24 cellular contexts compared by ENCODE assay signal in the genomic region with DNA sequence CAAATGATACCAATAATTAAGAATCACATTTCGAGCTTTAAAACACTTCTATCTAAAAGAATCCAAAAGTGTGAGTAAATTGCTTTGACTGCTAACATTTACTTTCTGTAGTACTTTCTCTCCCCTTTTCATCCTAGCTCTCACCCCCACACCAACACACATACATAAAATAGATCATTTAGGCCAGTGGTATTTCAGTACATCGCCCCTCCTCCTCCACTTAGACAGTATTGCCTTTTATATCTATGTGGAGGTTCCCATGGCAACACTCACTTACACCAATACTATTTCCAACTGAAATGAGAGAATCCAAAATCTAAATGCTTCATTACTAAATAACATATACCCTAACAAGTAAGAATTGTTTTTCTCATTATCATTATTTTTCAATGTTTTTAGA. TPM values are rescaled to one million over a fixed set of nuclear protein-coding genes. Genes with fewer than 3 reads are reported as not detected.
DNase-seq lines count a peak whose midpoint lies in the region; ATAC-seq, FAIRE-seq and TF ChIP-seq lines count a peak whose summit lies in the region.
"Had no signal": no experiment of that assay in that cellular context is flagged by ENCODE, and none has a peak within 500 bp of the region (broad histone marks: within the 10 kb centered on the region; RNA-seq: fewer than 3 reads in every experiment).

No MANE protein-coding gene starts in this region.

- FAIRE-seq in A549 (lab: Jason Lieb, UNC) = no peak
- FAIRE-seq: keratinocyte had no signal

- CTCF ChIA-PET in A549 (lab: Yijun Ruan, JAX) = interaction anchor here (0.6 to 3.8 kb wide), 7 partner anchors 66 to 490 kb away, joined by 3 to 25 read pairs (median 4); partner anchors contain the start of gene HOXA13
- CTCF ChIA-PET in activated CD4-positive, alpha-beta memory T cell treated with anti-CD3 and anti-CD28 coated beads for 36 hours (lab: Charles Lee) = interaction anchor here (1.7 kb wide), 1 partner anchor 408 kb away, joined by 7 read pairs; no protein-coding TSS in a partner anchor

- H3K27ac Mint-ChIP-seq in activated CD4-positive, alpha-beta memory T cell treated with anti-CD3 and anti-CD28 coated beads for 36 hours = no peak overlapping the region
- H3K27ac Mint-ChIP-seq: activated naive CD4-positive, alpha-beta T cell treated with anti-CD3 and anti-CD28 coated beads, Interleukin-2, amount 50 U/mL, for 24 hours; activated T-helper 1 cell treated with anti-CD3 and anti-CD28 coated beads, Interleukin-12 subunit alpha, Interleukin-12 subunit beta, Interleukin-2, Interleukin-4 antibody, amounts not matched to agents 30 ng/mL and 10 ng/mL and 1 ng/mL, durations not matched to agents 14 hours and 24 hours and 36 hours; dendritic cell treated with granulocyte-macrophage colony-stimulating factor and Interleukin-4, amounts not matched to agents 40 ng/mL and 50 ng/mL, for 4 days; natural killer cell; T-helper 1 cell treated with Interleukin-12 subunit alpha and Interleukin-12 subunit beta and Interleukin-4 antibody, amounts not matched to agents 30 μg/mL and 1 μg/mL, for 36 hours had no signal

- no peaks in the 10 kb centered on the region for H3K27me3 ChIP-seq in HAP-1 (ENCODE audit: low read depth)
- H3K27me3 ChIP-seq: sigmoid colon, SJSA1, thyroid gland had no signal

- H3K27ac ChIP-seq in A549 = no peak overlapping the region
- H3K27ac ChIP-seq: GM23248, sigmoid colon, SJSA1, thyroid gland had no signal

- in situ Hi-C loops in HAP-1 (cut with MboI; ENCODE audit: low sequenced_read_pairs) = no loop called here

- ATAC-seq in A549 (no peak), GM19328 (IDR thresholded peaks at IDR 0.05; ENCODE audit: unreplicated experiment) (no peak), sciatic nerve (no peak)
- ATAC-seq: natural killer cell; stimulated activated naive CD8-positive, alpha-beta T cell treated with anti-CD3 and anti-CD28 coated beads, Interleukin-15, Interleukin-2, amounts not matched to agents 100 U/mL and 50 U/mL, for 24 hours had no signal

- H3K9me3 Mint-ChIP-seq in activated CD4-positive, alpha-beta memory T cell treated with anti-CD3 and anti-CD28 coated beads for 36 hours = no peaks in the 10 kb centered on the region
- H3K9me3 Mint-ChIP-seq: activated naive CD4-positive, alpha-beta T cell treated with anti-CD3 and anti-CD28 coated beads, Interleukin-2, amount 50 U/mL, for 24 hours; activated T-helper 1 cell treated with anti-CD3 and anti-CD28 coated beads, Interleukin-12 subunit alpha, Interleukin-12 subunit beta, Interleukin-2, Interleukin-4 antibody, amounts not matched to agents 30 ng/mL and 10 ng/mL and 1 ng/mL, durations not matched to agents 14 hours and 24 hours and 36 hours; dendritic cell treated with granulocyte-macrophage colony-stimulating factor and Interleukin-4, amounts not matched to agents 40 ng/mL and 50 ng/mL, for 4 days; natural killer cell; T-helper 1 cell treated with Interleukin-12 subunit alpha and Interleukin-12 subunit beta and Interleukin-4 antibody, amounts not matched to agents 30 μg/mL and 1 μg/mL, for 36 hours had no signal

- H3K36me3 Mint-ChIP-seq in activated CD4-positive, alpha-beta memory T cell treated with anti-CD3 and anti-CD28 coated beads for 36 hours = peaks cover 2% of the 10 kb centered on the region
- H3K36me3 Mint-ChIP-seq: natural killer cell had no signal

- no peaks in the 10 kb centered on the region for H3K27me3 Mint-ChIP-seq in activated CD4-positive, alpha-beta memory T cell treated with anti-CD3 and anti-CD28 coated beads for 36 hours
- H3K27me3 Mint-ChIP-seq: activated naive CD4-positive, alpha-beta T cell treated with anti-CD3 and anti-CD28 coated beads, Interleukin-2, amount 50 U/mL, for 24 hours; dendritic cell treated with granulocyte-macrophage colony-stimulating factor and Interleukin-4, amounts not matched to agents 40 ng/mL and 50 ng/mL, for 4 days had no signal

- no peak overlapping the region for H3K4me3 ChIP-seq in A549
- H3K4me3 ChIP-seq in HAP-1 = no peak overlapping the region
- H3K4me3 ChIP-seq: GM23248, sigmoid colon, SJSA1, thyroid gland had no signal

- no peak for TF ChIP-seq CTCF in A549 (IDR thresholded peaks at IDR 0.05)

- TF ChIP-seq POLR2A in A549 (IDR thresholded peaks at IDR 0.05; ENCODE audit: low read length) = no peak

- no peaks in the 10 kb centered on the region; the same call in 1 of the 2 replicates for H3K36me3 ChIP-seq in HAP-1 (replicated peaks)
- H3K36me3 ChIP-seq: sigmoid colon, SJSA1, thyroid gland had no signal

- POLR2A ChIA-PET in A549 (lab: Yijun Ruan, JAX) = no interaction called here
- POLR2A ChIA-PET in activated CD4-positive, alpha-beta memory T cell treated with anti-CD3 and anti-CD28 coated beads for 36 hours (lab: Charles Lee) = no interaction called here

- TF ChIP-seq RAD21 in A549 (conservative IDR thresholded peaks at IDR 0.05 in 1 of 2, IDR thresholded peaks at IDR 0.05 in 1 of 2) = no peak

- intact Hi-C loops in activated CD4-positive, alpha-beta memory T cell treated with anti-CD3 and anti-CD28 coated beads for 36 hours (cut with micrococcal nuclease) = no loop called here
- intact Hi-C loops in sciatic nerve (cut with DNase I) = loop anchor here (5.0 kb wide), 1 partner anchor 378 kb away; no protein-coding TSS in a partner anchor

- H3K4me1 ChIP-seq in A549 (peaks cover 61% of the 10 kb centered on the region), HAP-1 (peaks cover 36% of the 10 kb centered on the region)

- no peak overlapping the region for H3K4me3 Mint-ChIP-seq in activated CD4-positive, alpha-beta memory T cell treated with anti-CD3 and anti-CD28 coated beads for 36 hours
- H3K4me3 Mint-ChIP-seq: activated naive CD4-positive, alpha-beta T cell treated with anti-CD3 and anti-CD28 coated beads, Interleukin-2, amount 50 U/mL, for 24 hours; activated T-helper 1 cell treated with anti-CD3 and anti-CD28 coated beads, Interleukin-12 subunit alpha, Interleukin-12 subunit beta, Interleukin-2, Interleukin-4 antibody, amounts not matched to agents 30 ng/mL and 10 ng/mL and 1 ng/mL, durations not matched to agents 14 hours and 24 hours and 36 hours; dendritic cell treated with granulocyte-macrophage colony-stimulating factor and Interleukin-4, amounts not matched to agents 40 ng/mL and 50 ng/mL, for 4 days; natural killer cell; T-helper 1 cell treated with Interleukin-12 subunit alpha and Interleukin-12 subunit beta and Interleukin-4 antibody, amounts not matched to agents 30 μg/mL and 1 μg/mL, for 36 hours had no signal

- H3K9me3 ChIP-seq in A549 (no peaks in the 10 kb centered on the region), HAP-1 (no peaks in the 10 kb centered on the region)
- H3K9me3 ChIP-seq: sigmoid colon, SJSA1, thyroid gland had no signal

- DNase-seq in A549 (ENCODE audit: low read depth in 1 of 2, low spot score in 1 of 2) (no peak), HAP-1 (ENCODE audit: low spot score in 2 of 2) (peak; percentile 25 to 53), NCI-H69 (lab: John Stamatoyannopoulos, UW) (peak; percentile 29), foreskin melanocyte (peak; percentile 36), sciatic nerve (ENCODE audit: low spot score) (no peak)
- DNase-seq in activated CD4-positive, alpha-beta memory T cell treated with anti-CD3 and anti-CD28 coated beads for 36 hours = no peak
- no peak for DNase-seq in activated CD4-positive, alpha-beta T cell treated with anti-CD3 and anti-CD28 coated beads for 4 hours
- DNase-seq: C1 segment of cervical spinal cord; Calu3; GM23248; natural killer cell; NCI-H2081; NCI-H446; sigmoid colon; stimulated activated CD4-positive, alpha-beta T cell treated with anti-CD3 and anti-CD28 coated beads, Interleukin-15, amount 100 ng/mL, for 24 hours; stimulated activated naive CD8-positive, alpha-beta T cell treated with anti-CD3 and anti-CD28 coated beads, Interleukin-15, Interleukin-2, amounts not matched to agents 100 U/mL and 50 U/mL, for 24 hours; thyroid gland had no signal

- no peak for TF ChIP-seq EP300 in A549 (IDR thresholded peaks at IDR 0.05)

- no peaks in the 10 kb centered on the region for H3K4me1 Mint-ChIP-seq in activated CD4-positive, alpha-beta memory T cell treated with anti-CD3 and anti-CD28 coated beads for 36 hours (ENCODE audit: low read depth)
- H3K4me1 Mint-ChIP-seq: natural killer cell had no signal

- peak overlapping the region; percentile 13; the same call in 2 of the 3 replicates for H3K4me2 ChIP-seq in A549

- 90% methylated on average over 2 of the region's 2 CpGs for WGBS in A549 (ENCODE audit: missing lambda C conversion rate)

TF ChIP-seq in A549, 52 proteins besides CTCF, POLR2A, EP300 and RAD21:
- TF ChIP-seq, protein P1, sequence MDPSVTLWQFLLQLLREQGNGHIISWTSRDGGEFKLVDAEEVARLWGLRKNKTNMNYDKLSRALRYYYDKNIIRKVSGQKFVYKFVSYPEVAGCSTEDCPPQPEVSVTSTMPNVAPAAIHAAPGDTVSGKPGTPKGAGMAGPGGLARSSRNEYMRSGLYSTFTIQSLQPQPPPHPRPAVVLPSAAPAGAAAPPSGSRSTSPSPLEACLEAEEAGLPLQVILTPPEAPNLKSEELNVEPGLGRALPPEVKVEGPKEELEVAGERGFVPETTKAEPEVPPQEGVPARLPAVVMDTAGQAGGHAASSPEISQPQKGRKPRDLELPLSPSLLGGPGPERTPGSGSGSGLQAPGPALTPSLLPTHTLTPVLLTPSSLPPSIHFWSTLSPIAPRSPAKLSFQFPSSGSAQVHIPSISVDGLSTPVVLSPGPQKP (IDR thresholded peaks at IDR 0.05; ENCODE audit: low read depth, low read length) = no peak
- no peak for TF ChIP-seq JUNB (IDR thresholded peaks at IDR 0.05)
- TF ChIP-seq KDM5A (IDR thresholded peaks at IDR 0.05) = no peak

RNA-seq across cellular contexts. Expression of gene HIBADH, which starts 58.9 kb away (rescaled TPM):
- polyA plus RNA-seq in A549 (2011; rRNA removed) (108 and 118 TPM in 2 replicates), A549 (2017; fragmentation: RNase III; extraction: RNeasy Plus Mini Kit Qiagen cat#74134 plus additional on column Dnase treatment) (43.4 to 49.6 TPM (median 49.5 TPM) in 3 replicates)
- 39.3 and 43.4 TPM in 2 replicates for polyA plus RNA-seq in A549 (2012; cell fraction: cytosol; rRNA removed)
- 12.1 and 19.5 TPM in 2 replicates for polyA plus RNA-seq in A549 (2012; cell fraction: nucleus; rRNA removed)
- 27.7 and 29.1 TPM in 2 replicates for polyA minus RNA-seq in A549 (2011; rRNA and poly(A)+ RNA removed)
- 10 to 100 TPM; 21.9 to 22.6 TPM for total RNA-seq in activated CD4-positive, alpha-beta memory T cell treated with anti-CD3 and anti-CD28 coated beads for 36 hours
- 33.7 TPM for total RNA-seq in sciatic nerve

Comparison
In these comparisons a context has a peak if more than half of its experiments do, and no peak if none do; other contexts are left out.
1. DNase-seq: peak in HAP-1 (2 of 2), NCI-H69 (single experiment) and foreskin melanocyte (single experiment); none in A549 (0 of 2), activated CD4-positive, alpha-beta memory T cell treated with anti-CD3 and anti-CD28 coated beads for 36 hours (single experiment), activated CD4-positive, alpha-beta T cell treated with anti-CD3 and anti-CD28 coated beads for 4 hours (0 of 2) and sciatic nerve (single experiment).